Comparison of ENCODE assay signal across 17 cellular contexts in the genomic region with DNA sequence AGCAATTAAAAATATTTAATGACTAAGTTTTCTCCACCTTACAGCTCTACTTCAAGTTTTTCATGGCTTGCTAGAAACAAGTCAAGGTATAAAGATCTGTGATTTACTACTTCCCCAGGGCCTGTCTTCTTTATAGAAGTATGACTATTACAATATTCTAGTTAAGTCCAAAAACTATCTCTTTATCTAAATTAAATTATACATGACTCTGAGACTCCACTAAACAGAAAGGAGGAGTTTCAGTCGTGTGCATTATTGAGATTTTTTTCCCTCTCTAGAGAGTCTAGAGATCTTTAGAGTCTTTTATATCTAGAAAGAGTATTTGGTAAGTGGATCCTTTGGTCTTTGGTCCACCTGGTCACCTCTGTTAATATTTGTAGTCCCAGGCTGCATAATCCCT.
DNase-seq lines count a peak whose midpoint lies in the region; ATAC-seq and TF ChIP-seq lines count a peak whose summit lies in the region.
"Had no signal": no experiment of that assay in that cellular context is flagged by ENCODE, and none has a peak within 500 bp of the region (broad histone marks: within the 10 kb centered on the region; RNA-seq: fewer than 3 reads in every experiment).

No MANE protein-coding gene starts in this region.

- H3K27ac ChIP-seq in RWPE2 (ENCODE audit: poor library complexity, severe bottlenecking) (peak overlapping the region; percentile 79), mesendoderm (ENCODE audit: low read depth, low read length) (no peak overlapping the region), heart left ventricle (no peak overlapping the region), gastrocnemius medialis (no peak overlapping the region)
- H3K27ac ChIP-seq: Peyer's patch had no signal

- TF ChIP-seq POLR2A in heart left ventricle (IDR thresholded peaks at IDR 0.05) (no peak), gastrocnemius medialis (IDR thresholded peaks at IDR 0.05) (no peak)

- in situ Hi-C loops in gastrocnemius medialis (cut with MboI; ENCODE audit: low sequenced_read_pairs in 4 of 4) = no loop called here

- H3K27me3 ChIP-seq in RWPE2 (ENCODE audit: insufficient read depth, poor library complexity, severe bottlenecking) (no peaks in the 10 kb centered on the region), mesendoderm (ENCODE audit: insufficient read depth, low read length, poor library complexity) (no peaks in the 10 kb centered on the region), heart left ventricle (no peaks in the 10 kb centered on the region), gastrocnemius medialis (no peaks in the 10 kb centered on the region)
- H3K27me3 ChIP-seq: BE2C, MG63, Peyer's patch had no signal

- H3K4me2 ChIP-seq in mesendoderm (ENCODE audit: low read length) = no peak overlapping the region

- no peak overlapping the region for H3K4me3 ChIP-seq in RWPE2 (ENCODE audit: severe bottlenecking)
- no peak overlapping the region for H3K4me3 ChIP-seq in mesendoderm (ENCODE audit: low read length)
- no peak overlapping the region for H3K4me3 ChIP-seq in heart left ventricle
- no peak overlapping the region for H3K4me3 ChIP-seq in gastrocnemius medialis
- H3K4me3 ChIP-seq: GM12878, MG63, Peyer's patch had no signal

- no peak overlapping the region for H4K5ac ChIP-seq in mesendoderm (ENCODE audit: low read length)

- no peak overlapping the region for H3K23ac ChIP-seq in mesendoderm (ENCODE audit: low read length)

- H4K8ac ChIP-seq in mesendoderm (ENCODE audit: low read depth, low read length) = no peak overlapping the region

- no peak overlapping the region for H3K56ac ChIP-seq in mesendoderm (ENCODE audit: low read length)

- DNase-seq in RWPE2 (ENCODE audit: low spot score) (no peak), mesendoderm (no peak), heart left ventricle (no peak), gastrocnemius medialis (no peak)
- no peak for DNase-seq in stimulated activated CD4-positive, alpha-beta T cell treated with anti-CD3 and anti-CD28 coated beads, Interleukin-12 subunit alpha, Interleukin-12 subunit beta, amount 100 ng/mL, for 4 hours
- DNase-seq: CD4-positive, alpha-beta T cell; DND-41; GDM1; GOT3; Karpas-422; Peyer's patch had no signal

- H2BK5ac ChIP-seq in mesendoderm (ENCODE audit: low read length) = no peak overlapping the region

- H3K4me1 ChIP-seq in RWPE2 (ENCODE audit: insufficient read depth, poor library complexity, severe bottlenecking) (peaks cover 25% of the 10 kb centered on the region), mesendoderm (ENCODE audit: control insufficient read depth, low read depth, low read length) (no peaks in the 10 kb centered on the region), heart left ventricle (no peaks in the 10 kb centered on the region), gastrocnemius medialis (no peaks in the 10 kb centered on the region)
- H3K4me1 ChIP-seq: Peyer's patch had no signal

- H3K9me3 ChIP-seq in RWPE2 (ENCODE audit: severe bottlenecking) (no peaks in the 10 kb centered on the region), heart left ventricle (peaks cover 0 to 4% (median 0%) of the 10 kb centered on the region in 12 donors), gastrocnemius medialis (no peaks in the 10 kb centered on the region)
- H3K9me3 ChIP-seq: BE2C, MG63, Peyer's patch had no signal

- H3K36me3 ChIP-seq in RWPE2 (ENCODE audit: low read depth) (no peaks in the 10 kb centered on the region), mesendoderm (ENCODE audit: control insufficient read depth, insufficient read depth, low read length) (no peaks in the 10 kb centered on the region), heart left ventricle (no peaks in the 10 kb centered on the region), gastrocnemius medialis (no peaks in the 10 kb centered on the region)
- H3K36me3 ChIP-seq: BE2C, MG63, Peyer's patch had no signal

- peak; percentile 2 for ATAC-seq in HG03432 (IDR thresholded peaks at IDR 0.05; ENCODE audit: unreplicated experiment)
- ATAC-seq in RWPE2 (ENCODE audit: low read depth) = no peak
- ATAC-seq in heart left ventricle = no peak
- no peak for ATAC-seq in activated CD4-positive, CD25-positive, alpha-beta regulatory T cell treated with anti-CD3 and anti-CD28 coated beads, Interleukin-2, amount 50 U/mL, for 24 hours
- no peak for ATAC-seq in gastrocnemius medialis
- ATAC-seq: HepG2 had no signal

- no peak overlapping the region for H2BK120ac ChIP-seq in mesendoderm (ENCODE audit: low read depth, low read length)

- no peaks in the 10 kb centered on the region for H3K79me2 ChIP-seq in mesendoderm (ENCODE audit: control insufficient read depth, insufficient read depth, low read length)

- no peak overlapping the region for H2AK5ac ChIP-seq in mesendoderm (ENCODE audit: low read length)

- H2BK15ac ChIP-seq in mesendoderm (replicated peaks; ENCODE audit: low read depth) = no peak overlapping the region

- no peak overlapping the region for H3K4ac ChIP-seq in mesendoderm (ENCODE audit: low read depth, low read length)

- H3K9ac ChIP-seq in mesendoderm (ENCODE audit: low read length) = no peak overlapping the region

- no peaks in the 10 kb centered on the region for H3K79me1 ChIP-seq in mesendoderm (ENCODE audit: low read length)

- intact Hi-C loops in heart left ventricle (cut with DNase I) (no loop called here), gastrocnemius medialis (cut with DNase I; ENCODE audit: low total_unique reads) (no loop called here)

- WGBS in mesendoderm (ENCODE audit: extremely low coverage, insufficient coverage, low lambda C conversion rate) = no CpG with 5 or more reads among the region's 1 CpG
- WGBS in heart left ventricle, 4 donors = 63 to 79% (median 70%) methylated on average over 1 of the region's 1 CpG

- TF ChIP-seq CTCF in RWPE2 (IDR thresholded peaks at IDR 0.05; ENCODE audit: poor library complexity, severe bottlenecking) (no peak), heart left ventricle (IDR thresholded peaks at IDR 0.05) (no peak), gastrocnemius medialis (IDR thresholded peaks at IDR 0.05 in 4 of 5, conservative IDR thresholded peaks at IDR 0.05 in 1 of 5) (no peak)

- H3K18ac ChIP-seq in mesendoderm (ENCODE audit: low read length) = peak overlapping the region; percentile 28
